In genomic region chr2:179613299-179613651, GRCh38 we compare ENCODE assay signal across 22 cellular contexts.
DNase-seq lines count a peak whose midpoint lies in the region; ATAC-seq, FAIRE-seq and TF ChIP-seq lines count a peak whose summit lies in the region.
"Had no signal": no experiment of that assay in that cellular context is flagged by ENCODE, and none has a peak within 500 bp of the region (broad histone marks: within the 10 kb centered on the region; RNA-seq: fewer than 3 reads in every experiment).

No MANE protein-coding gene starts in this region.

- H3K23me2 ChIP-seq in H1 (ENCODE audit: low read depth, low read length): no peaks in the 10 kb centered on the region; the same call in 1 of the 2 replicates

- DNase-seq in HFFc6 (no peak), H1 (ENCODE audit: low read depth in 1 of 2, low spot score in 2 of 2) (no peak), mesenchymal stem cell (no peak), upper lobe of left lung (no peak), small intestine (no peak)
- DNase-seq: ACHN; BE2C; C1 segment of cervical spinal cord; Caco-2; CD4-positive, alpha-beta T cell; GDM1; Karpas-422; KBM-7 had no signal

- no peak overlapping the region for H2BK20ac ChIP-seq in H1 (ENCODE audit: low read length)

- H3K18ac ChIP-seq in H1 (ENCODE audit: extremely low read depth, low read length): no peak overlapping the region
- no peak overlapping the region for H3K18ac ChIP-seq in mesenchymal stem cell (ENCODE audit: low read depth in 1 of 2, low read length in 2 of 2)

- H3K4me1 ChIP-seq in H1 (replicated peaks in 1 of 4; ENCODE audit: control insufficient read depth in 3 of 4, insufficient read depth in 4 of 4, low read length in 3 of 4) (peaks cover under 1 to 2% (median 1%) of the 10 kb centered on the region in 4 experiments; a peak in 4 of 7 replicates), mesenchymal stem cell (ENCODE audit: control insufficient read depth, insufficient read depth, low read depth, low read length) (peaks cover 6% of the 10 kb centered on the region), upper lobe of left lung (peaks cover 5 to 24% (median 9%) of the 10 kb centered on the region in 4 donors), small intestine (ENCODE audit: control insufficient read depth in 2 of 2, insufficient read depth in 1 of 2, low read depth in 1 of 2, low read length in 1 of 2) (no peaks in the 10 kb centered on the region)
- H3K4me1 ChIP-seq: BE2C, Caco-2 had no signal

- WGBS in H1 (ENCODE audit: extremely low coverage in 1 of 2, insufficient coverage in 1 of 2, insufficient read length in 1 of 2, insufficient replicate concordance in 2 of 2, low coverage in 1 of 2, low lambda C conversion rate in 2 of 2, missing lambda C conversion rate in 1 of 2), 2 experiments: 100% methylated on average over 2 of the region's 2 CpGs; no CpG with 5 or more reads in 1 of the 2 experiments
- 92% methylated on average over 2 of the region's 2 CpGs for WGBS in mesenchymal stem cell
- 92 to 100% methylated on average over 2 of the region's 2 CpGs for WGBS in upper lobe of left lung, 2 donors
- WGBS in small intestine, 3 donors: 92 to 97% (median 94%) methylated on average over 2 of the region's 2 CpGs

- no peak for TF ChIP-seq EP300 in H1 (IDR thresholded peaks at IDR 0.05; ENCODE audit: borderline replicate concordance in 1 of 2, low read depth in 2 of 2, low read length in 2 of 2)
- no peak for TF ChIP-seq EP300 in upper lobe of left lung (IDR thresholded peaks at IDR 0.05)

- no peaks in the 10 kb centered on the region for H3K9me3 Mint-ChIP-seq in HFFc6
- H3K9me3 Mint-ChIP-seq: CD4-positive, alpha-beta T cell had no signal

- CTCF ChIA-PET in H1 (lab: Charles Lee; ENCODE audit: partially characterized antibody): interaction anchor here (1.3 to 2.0 kb wide), 2 partner anchors 12 to 18 kb away, joined by 3 to 7 read pairs; no protein-coding TSS in a partner anchor

- POLR2A ChIA-PET in H1 (lab: Charles Lee; ENCODE audit: partially characterized antibody): no interaction called here

- no peak overlapping the region for H3K56ac ChIP-seq in H1 (replicated peaks; ENCODE audit: insufficient read length, low read depth, low read length)

- H2BK5ac ChIP-seq in H1 (ENCODE audit: low read depth, low read length): no peak overlapping the region
- no peak overlapping the region for H2BK5ac ChIP-seq in mesenchymal stem cell (ENCODE audit: low read depth, low read length, poor library complexity, severe bottlenecking)

- H3K27me3 ChIP-seq in H1 (replicated peaks in 1 of 4; ENCODE audit: control insufficient read depth in 3 of 4, extremely low read depth in 1 of 4, insufficient read depth in 3 of 4, low read length in 3 of 4) (no peaks in the 10 kb centered on the region), mesenchymal stem cell (ENCODE audit: control insufficient read depth in 1 of 2, insufficient read depth in 1 of 2, low read length in 2 of 2) (no peaks in the 10 kb centered on the region), upper lobe of left lung (no peaks in the 10 kb centered on the region), small intestine (ENCODE audit: control insufficient read depth in 2 of 2, insufficient read depth in 2 of 2, low read length in 2 of 2) (no peaks in the 10 kb centered on the region)
- H3K27me3 ChIP-seq: BE2C had no signal

- H3K9me3 ChIP-seq in H1 (ENCODE audit: insufficient read depth in 2 of 2, low read depth in 1 of 2, low read length in 1 of 2): no peaks in the 10 kb centered on the region
- H3K9me3 ChIP-seq in mesenchymal stem cell (ENCODE audit: control insufficient read depth, low read length): no peaks in the 10 kb centered on the region
- H3K9me3 ChIP-seq in upper lobe of left lung: no peaks in the 10 kb centered on the region
- H3K9me3 ChIP-seq in small intestine (ENCODE audit: control insufficient read depth, low read depth): no peaks in the 10 kb centered on the region
- H3K9me3 ChIP-seq: BE2C, Caco-2 had no signal

- no peaks in the 10 kb centered on the region for H3K36me3 ChIP-seq in H1 (ENCODE audit: control insufficient read depth in 2 of 4, insufficient read depth in 4 of 4, low read length in 3 of 4)
- H3K36me3 ChIP-seq in mesenchymal stem cell (ENCODE audit: control insufficient read depth in 1 of 2, insufficient read depth in 2 of 2, low read depth in 1 of 2, low read length in 2 of 2): no peaks in the 10 kb centered on the region
- H3K36me3 ChIP-seq in upper lobe of left lung: no peaks in the 10 kb centered on the region
- no peaks in the 10 kb centered on the region for H3K36me3 ChIP-seq in small intestine (ENCODE audit: control insufficient read depth in 2 of 2, insufficient read depth in 2 of 2, low read length in 2 of 2)
- H3K36me3 ChIP-seq: BE2C had no signal

- H3K23ac ChIP-seq in H1 (ENCODE audit: insufficient read length) (no peak overlapping the region), mesenchymal stem cell (ENCODE audit: low read length in 2 of 2) (no peak overlapping the region)

- peak overlapping the region; percentile 81 for H3K4me3 Mint-ChIP-seq in HFFc6
- H3K4me3 Mint-ChIP-seq: CD4-positive, alpha-beta T cell; IgD-negative memory B cell had no signal

- TF ChIP-seq POLR2A in H1 (IDR thresholded peaks at IDR 0.05; ENCODE audit: control extremely low read depth in 1 of 2, low read depth in 2 of 2, low read length in 2 of 2) (no peak), upper lobe of left lung (IDR thresholded peaks at IDR 0.05) (no peak)

- H3K79me1 ChIP-seq in H1 (ENCODE audit: low read depth, low read length) (no peaks in the 10 kb centered on the region), mesenchymal stem cell (replicated peaks; ENCODE audit: low read length, poor library complexity, severe bottlenecking) (no peaks in the 10 kb centered on the region)

- H4K91ac ChIP-seq in H1 (replicated peaks; ENCODE audit: insufficient read length, low read length) (no peak overlapping the region), mesenchymal stem cell (ENCODE audit: low read length) (no peak overlapping the region)

- H3K4me1 Mint-ChIP-seq in HFFc6 (ENCODE audit: low read depth): peaks cover 50% of the 10 kb centered on the region
- H3K4me1 Mint-ChIP-seq: IgD-negative memory B cell had no signal

- H4K5ac ChIP-seq in H1 (ENCODE audit: insufficient read length, low read depth, low read length): no peak overlapping the region

- H3K9ac ChIP-seq in H1 (replicated peaks in 1 of 4; ENCODE audit: extremely low read depth in 1 of 4, low read depth in 3 of 4, low read length in 3 of 4) (no peak overlapping the region), mesenchymal stem cell (ENCODE audit: low read length) (no peak overlapping the region)

- TF ChIP-seq RAD21 in H1 (IDR thresholded peaks at IDR 0.05 in 1 of 2, conservative IDR thresholded peaks at IDR 0.05 in 1 of 2; ENCODE audit: low read depth in 2 of 2, low read length in 2 of 2): no peak

- H2BK12ac ChIP-seq in H1 (ENCODE audit: low read depth, low read length) (peak overlapping the region; percentile 2; the same call in 1 of the 2 replicates), mesenchymal stem cell (ENCODE audit: low read length in 2 of 2) (no peak overlapping the region)

- FAIRE-seq in H1 (lab: Jason Lieb, UNC): no peak
- FAIRE-seq in small intestine (lab: Jason Lieb, UNC): no peak
- FAIRE-seq: A204.1, D721Med, GM12892, GM18507, H54, HTR-8/SVneo had no signal

- H3K27ac Mint-ChIP-seq in HFFc6: peak overlapping the region; percentile 71
- H3K27ac Mint-ChIP-seq: CD4-positive, alpha-beta T cell had no signal

- H3K4ac ChIP-seq in H1 (replicated peaks; ENCODE audit: insufficient read length, low read depth, low read length) (no peak overlapping the region), mesenchymal stem cell (ENCODE audit: low read depth in 1 of 2, low read length in 2 of 2) (no peak overlapping the region)

- H3K27ac ChIP-seq in H1 (ENCODE audit: low read depth, low read length) (no peak overlapping the region), mesenchymal stem cell (ENCODE audit: low read length, poor library complexity, severe bottlenecking) (no peak overlapping the region), upper lobe of left lung (peak overlapping the region in 1 of 4 donors; percentile 26), small intestine (ENCODE audit: low read depth in 1 of 2, low read length in 1 of 2) (no peak overlapping the region)

- H3K27me3 Mint-ChIP-seq in HFFc6 (ENCODE audit: insufficient read depth): no peaks in the 10 kb centered on the region

- TF ChIP-seq CTCF in HFFc6 (IDR thresholded peaks at IDR 0.05): no peak
- no peak for TF ChIP-seq CTCF in H1 (IDR thresholded peaks at IDR 0.05; ENCODE audit: control extremely low read depth in 1 of 3, insufficient read depth in 1 of 3, low read depth in 1 of 3, low read length in 3 of 3)
- TF ChIP-seq CTCF in upper lobe of left lung (IDR thresholded peaks at IDR 0.05): no peak

- H3K36me3 Mint-ChIP-seq in HFFc6 (ENCODE audit: low read depth): no peaks in the 10 kb centered on the region
- H3K36me3 Mint-ChIP-seq: IgD-negative memory B cell had no signal

- H4K8ac ChIP-seq in H1 (ENCODE audit: extremely low read depth, insufficient read depth, low read length) (no peak overlapping the region), mesenchymal stem cell (ENCODE audit: low read length) (no peak overlapping the region)

- H2BK15ac ChIP-seq in H1 (ENCODE audit: low read length) (no peak overlapping the region), mesenchymal stem cell (ENCODE audit: low read depth, poor library complexity, severe bottlenecking) (no peak overlapping the region)

- no peak overlapping the region for H3K4me2 ChIP-seq in H1 (ENCODE audit: insufficient read depth in 1 of 2, low read depth in 2 of 2, low read length in 2 of 2)
- H3K4me2 ChIP-seq in mesenchymal stem cell (ENCODE audit: low read length, poor library complexity, severe bottlenecking): no peak overlapping the region

- no peak overlapping the region for H2AFZ ChIP-seq in H1 (ENCODE audit: low read length)
- H2AFZ ChIP-seq in mesenchymal stem cell (ENCODE audit: low read depth, low read length): no peak overlapping the region

- H3K4me3 ChIP-seq in H1 (ENCODE audit: extremely low read depth in 1 of 4, insufficient read depth in 2 of 4, low read depth in 3 of 4, low read length in 4 of 4) (no peak overlapping the region), mesenchymal stem cell (ENCODE audit: insufficient read depth in 1 of 2, low read depth in 1 of 2, low read length in 2 of 2) (no peak overlapping the region), upper lobe of left lung (no peak overlapping the region), small intestine (ENCODE audit: low read depth in 1 of 2, low read length in 2 of 2) (no peak overlapping the region)

- no peaks in the 10 kb centered on the region for H3K79me2 ChIP-seq in H1 (ENCODE audit: control insufficient read depth in 1 of 2, insufficient read depth in 2 of 2, low read length in 2 of 2)

- no peak overlapping the region for H2BK120ac ChIP-seq in H1 (replicated peaks; ENCODE audit: low read depth, low read length)
- no peak overlapping the region for H2BK120ac ChIP-seq in mesenchymal stem cell (ENCODE audit: low read depth, low read length)

- H3K14ac ChIP-seq in H1 (ENCODE audit: insufficient read length) (no peak overlapping the region), mesenchymal stem cell (ENCODE audit: low read length in 2 of 2) (no peak overlapping the region)

- no peaks in the 10 kb centered on the region for H4K20me1 ChIP-seq in H1 (replicated peaks in 1 of 2; ENCODE audit: control insufficient read depth in 1 of 2, insufficient read depth in 2 of 2, low read length in 2 of 2)

- no peak overlapping the region for H2AK5ac ChIP-seq in H1 (ENCODE audit: low read depth, low read length)
- H2AK5ac ChIP-seq in mesenchymal stem cell (ENCODE audit: low read length, severe bottlenecking): peak overlapping the region; percentile 4

- ATAC-seq in upper lobe of left lung (ENCODE audit: low FRiP score in 2 of 2): peak; percentile 7 to 13
- ATAC-seq in HG03159 (IDR thresholded peaks at IDR 0.05; ENCODE audit: unreplicated experiment): no peak
- no peak for ATAC-seq in HG03025 (IDR thresholded peaks at IDR 0.05; ENCODE audit: low FRiP score, unreplicated experiment)

Comparison
In these comparisons a context has a peak if more than half of its experiments do, and no peak if none do; other contexts are left out.
1. ATAC-seq: peak in upper lobe of left lung (2 of 2); none in HG03159 (single experiment) and HG03025 (single experiment).